In genomic region chr10:128462026-128462425, GRCh38 we compare ENCODE assay signal across 18 cellular contexts.
"Had no signal": no experiment of that assay in that cellular context is flagged by ENCODE, and none has a peak within 500 bp of the region (broad histone marks: within the 10 kb centered on the region; RNA-seq: fewer than 3 reads in every experiment).

No MANE protein-coding gene starts in this region.

- H3K36me3 ChIP-seq: MG63, SJCRH30 had no signal

- H3K27me3 ChIP-seq: MG63, SJCRH30 had no signal

- DNase-seq: IMR-90, Karpas-422, KG1, MG63, NCI-H1092, NCI-H1105 treated with DMSO at 0.1 percent for 48 hours, NCI-H1417 treated with DMSO at 0.1 percent for 48 hours, NCI-H146, NCI-H1694 treated with DMSO at 0.1 percent for 48 hours, NCI-H1930, NCI-H2081, NCI-H2107, NCI-H2227 treated with DMSO at 0.1 percent for 48 hours, NCI-H524, NCI-H69, NCI-H774, SHP77 treated with DMSO at 0.1 percent for 48 hours, SJCRH30 had no signal

- H3K27ac ChIP-seq: SJCRH30 had no signal

- H3K9me3 ChIP-seq: MG63, SJCRH30 had no signal

- H3K4me1 ChIP-seq: SJCRH30 had no signal

- H3K4me3 ChIP-seq: MG63, SJCRH30 had no signal
